ENCODE assay signal across 29 cellular contexts in genomic region chr6:107221519-107221918, GRCh38.
"Had no signal": no experiment of that assay in that cellular context is flagged by ENCODE, and none has a peak within 500 bp of the region (broad histone marks: within the 10 kb centered on the region; RNA-seq: fewer than 3 reads in every experiment).

No MANE protein-coding gene starts in this region.

- H3K27ac ChIP-seq: adrenal gland, brain microvascular endothelial cell had no signal

- ATAC-seq: activated CD4-positive, alpha-beta T cell treated with anti-CD3 and anti-CD28 coated beads for 36 hours; activated CD4-positive, CD25-positive, alpha-beta regulatory T cell treated with anti-CD3 and anti-CD28 coated beads, Interleukin-2, amount 50 U/mL, for 24 hours; activated CD8-positive, alpha-beta T cell treated with anti-CD3 and anti-CD28 coated beads, Interleukin-2, amount 10 ng/mL, durations not matched to agents 7 days and 5 days; activated naive CD4-positive, alpha-beta T cell treated with anti-CD3 and anti-CD28 coated beads, Interleukin-2, amount 50 U/mL, for 72 hours had no signal

- H3K4me3 Mint-ChIP-seq: activated CD4-positive, alpha-beta T cell treated with anti-CD3 and anti-CD28 coated beads for 36 hours; activated CD4-positive, alpha-beta T cell treated with anti-CD3 and anti-CD28 coated beads, Interleukin-2, amount 10 ng/mL, durations not matched to agents 7 days and 5 days; activated CD8-positive, alpha-beta T cell treated with anti-CD3 and anti-CD28 coated beads, Interleukin-2, amount 10 ng/mL, durations not matched to agents 7 days and 5 days; activated naive CD4-positive, alpha-beta T cell treated with anti-CD3 and anti-CD28 coated beads for 36 hours; activated T-cell treated with anti-CD3 and anti-CD28 coated beads, Interleukin-2, amount 50 U/mL, for 24 hours had no signal

- H3K36me3 ChIP-seq: adrenal gland, brain microvascular endothelial cell had no signal

- H3K27me3 Mint-ChIP-seq: activated CD4-positive, alpha-beta T cell treated with anti-CD3 and anti-CD28 coated beads for 36 hours; activated CD4-positive, alpha-beta T cell treated with anti-CD3 and anti-CD28 coated beads, Interleukin-2, amount 10 ng/mL, durations not matched to agents 7 days and 5 days; activated T-cell treated with anti-CD3 and anti-CD28 coated beads, Interleukin-2, amount 50 U/mL, for 24 hours had no signal

- FAIRE-seq: TTC549 had no signal

- DNase-seq: activated CD4-positive, alpha-beta T cell treated with anti-CD3 and anti-CD28 coated beads for 36 hours; activated CD4-positive, alpha-beta T cell treated with anti-CD3 and anti-CD28 coated beads, Interleukin-2, amount 10 ng/mL, durations not matched to agents 7 days and 5 days; activated CD4-positive, alpha-beta T cell treated with anti-CD3 and anti-CD28 coated beads, Interleukin-2, amount 50 U/mL, for 48 hours; activated CD8-positive, alpha-beta T cell treated with anti-CD3 and anti-CD28 coated beads, Interleukin-2, amount 10 ng/mL, durations not matched to agents 7 days and 5 days; activated gamma-delta T cell treated with Interleukin-2 at 50 U/mL for 16 hours; activated naive CD4-positive, alpha-beta T cell treated with anti-CD3 and anti-CD28 coated beads for 36 hours; activated T-cell treated with anti-CD3 and anti-CD28 coated beads, Interleukin-2, amount 50 U/mL, for 24 hours; adrenal gland; brain microvascular endothelial cell; central memory CD4-positive, alpha-beta T cell; Karpas-422; KBM-7; NCI-H1105; NCI-H1417 treated with DMSO at 0.1 percent for 48 hours; NCI-H187 treated with DMSO at 0.1 percent for 48 hours; NCI-H2081; NCI-H2171 treated with DMSO at 0.1 percent for 48 hours; NCI-H2227 treated with DMSO at 0.1 percent for 48 hours; NCI-H446; NCI-H510A treated with DMSO at 0.1 percent for 48 hours; NCI-H526 treated with DMSO at 0.1 percent for 48 hours; NCI-H774; NK-92 treated with Interleukin-12 subunit alpha and Interleukin-12 subunit beta, amount 100 ng/mL, for 24 hours; Right ventricle myocardium superior; SW 1271; T-helper 1 cell had no signal

- H3K27me3 ChIP-seq: adrenal gland, brain microvascular endothelial cell had no signal

- H3K4me3 ChIP-seq: adrenal gland had no signal

- H3K9me3 Mint-ChIP-seq: activated CD4-positive, alpha-beta T cell treated with anti-CD3 and anti-CD28 coated beads, Interleukin-2, amount 10 ng/mL, durations not matched to agents 7 days and 5 days; activated naive CD4-positive, alpha-beta T cell treated with anti-CD3 and anti-CD28 coated beads for 36 hours; activated naive CD4-positive, alpha-beta T cell treated with anti-CD3 and anti-CD28 coated beads, Interleukin-2, amount 50 U/mL, for 72 hours; activated T-cell treated with anti-CD3 and anti-CD28 coated beads, Interleukin-2, amount 50 U/mL, for 24 hours had no signal

- H3K4me1 ChIP-seq: adrenal gland had no signal

- H3K27ac Mint-ChIP-seq: activated CD4-positive, alpha-beta T cell treated with anti-CD3 and anti-CD28 coated beads for 36 hours; activated CD4-positive, alpha-beta T cell treated with anti-CD3 and anti-CD28 coated beads, Interleukin-2, amount 10 ng/mL, durations not matched to agents 7 days and 5 days; activated CD8-positive, alpha-beta T cell treated with anti-CD3 and anti-CD28 coated beads, Interleukin-2, amount 10 ng/mL, durations not matched to agents 7 days and 5 days; activated naive CD4-positive, alpha-beta T cell treated with anti-CD3 and anti-CD28 coated beads for 36 hours; activated naive CD4-positive, alpha-beta T cell treated with anti-CD3 and anti-CD28 coated beads, Interleukin-2, amount 50 U/mL, for 72 hours; activated T-cell treated with anti-CD3 and anti-CD28 coated beads, Interleukin-2, amount 50 U/mL, for 24 hours had no signal

- H3K9me3 ChIP-seq: adrenal gland had no signal

- H3K4me1 Mint-ChIP-seq: activated CD4-positive, alpha-beta T cell treated with anti-CD3 and anti-CD28 coated beads for 36 hours had no signal

- H3K36me3 Mint-ChIP-seq: activated naive CD4-positive, alpha-beta T cell treated with anti-CD3 and anti-CD28 coated beads, Interleukin-2, amount 50 U/mL, for 72 hours had no signal
